Comparison of ENCODE assay signal across 21 cellular contexts in genomic region chr20:48170625-48171024, GRCh38.
"Had no signal": no experiment of that assay in that cellular context is flagged by ENCODE, and none has a peak within 500 bp of the region (broad histone marks: within the 10 kb centered on the region; RNA-seq: fewer than 3 reads in every experiment).

No MANE protein-coding gene starts in this region.

- H3K36me3 ChIP-seq: gastrocnemius medialis, lower lobe of right lung, spleen, thoracic aorta, tibial nerve, upper lobe of left lung had no signal

- H3K4me3 ChIP-seq: gastrocnemius medialis, lower lobe of right lung, psoas muscle, skin epidermis, spleen, thoracic aorta, tibial nerve, upper lobe of left lung had no signal

- H3K27ac ChIP-seq: epithelial cell of prostate, gastrocnemius medialis, lower lobe of right lung, psoas muscle, spleen, thoracic aorta, tibial nerve, upper lobe of left lung had no signal

- H3K9me3 ChIP-seq: gastrocnemius medialis had no signal

- H3K27me3 ChIP-seq: tibial nerve, upper lobe of left lung had no signal

- FAIRE-seq: keratinocyte had no signal

- H3K4me1 ChIP-seq: gastrocnemius medialis, lower lobe of right lung, psoas muscle, spleen, tibial nerve, upper lobe of left lung had no signal

- ATAC-seq: esophagus mucosa; gastrocnemius medialis; left ventricle myocardium superior; lower lobe of right lung; naive thymus-derived CD8-positive, alpha-beta T cell; psoas muscle; right cardiac atrium; stimulated activated naive B cell treated with anti-CD40 and anti-IgM and Interleukin-4, amounts not matched to agents 10 μg/mL and 1 μg/mL and 100 μg/mL, for 72 hours had no signal

- DNase-seq: cortex of kidney; foreskin fibroblast; gastrocnemius medialis; head of caudate nucleus; left ventricle myocardium superior; lower lobe of right lung; naive thymus-derived CD8-positive, alpha-beta T cell; nephron progenitor cell; nucleus accumbens; psoas muscle; right cardiac atrium; spleen; stimulated activated CD4-positive, alpha-beta T cell treated with anti-CD3 and anti-CD28 coated beads, Interleukin-2, amount 100 ng/mL, for 48 hours; stimulated activated naive B cell treated with anti-CD40 and anti-IgM and Interleukin-4, amounts not matched to agents 10 μg/mL and 1 μg/mL and 100 μg/mL, for 72 hours; upper lobe of left lung had no signal
